ENCODE assay signal across 9 cellular contexts in genomic region chrX:151713859-151714258, GRCh38. TPM values are rescaled to one million over a fixed set of nuclear protein-coding genes. Genes with fewer than 3 reads are reported as not detected.
A peak's percentile ranks its signal among the peaks of the same experiment; 100 is the strongest.
DNase-seq lines count a peak whose midpoint lies in the region; ATAC-seq, FAIRE-seq and TF ChIP-seq lines count a peak whose summit lies in the region.
"Had no signal": no experiment of that assay in that cellular context is flagged by ENCODE, and none has a peak within 500 bp of the region (broad histone marks: within the 10 kb centered on the region; RNA-seq: fewer than 3 reads in every experiment).

No MANE protein-coding gene starts in this region.

- H3K27me3 Mint-ChIP-seq in endothelial cell (ENCODE audit: unreplicated experiment), result no peaks in the 10 kb centered on the region
- peaks cover 0 to 14% of the 10 kb centered on the region in 2 donors for H3K27me3 Mint-ChIP-seq in effector memory CD8-positive, alpha-beta T cell

- peak; percentile 40 for TF ChIP-seq CTCF in AG09319 (IDR thresholded peaks at IDR 0.05; ENCODE audit: low read depth, low read length)
- peak; percentile 73 for TF ChIP-seq CTCF in GM12875 (IDR thresholded peaks at IDR 0.05; ENCODE audit: borderline replicate concordance, insufficient read depth, low read depth, low read length)
- TF ChIP-seq CTCF in endothelial cell (IDR thresholded peaks at IDR 0.05; ENCODE audit: unreplicated experiment), result peak; percentile 56
- TF ChIP-seq CTCF in thyroid gland (IDR thresholded peaks at IDR 0.05), result peak in 1 of 6 experiments; percentile 31

- WGBS in thyroid gland, 2 donors, result 91 to 96% methylated on average over 2 to 3 of the region's 4 CpGs

- H3K27me3 ChIP-seq in thyroid gland, result no peaks in the 10 kb centered on the region

- DNase-seq in AG09319 (ENCODE audit: extremely low read depth, low read depth) (no peak), NCI-H1105 treated with DMSO at 0.1 percent for 48 hours (lab: John Stamatoyannopoulos, UW) (peak; percentile 44), endothelial cell (ENCODE audit: low spot score) (peak; percentile 54), urothelium cell line (ENCODE audit: low spot score) (peak; percentile 59), SKM-1 (lab: John Stamatoyannopoulos, UW; ENCODE audit: unreplicated experiment) (no peak), thyroid gland (no peak)
- no peak for DNase-seq in effector memory CD8-positive, alpha-beta T cell

- intact Hi-C loops in thyroid gland (cut with DNase I), result no loop called here

- no peaks in the 10 kb centered on the region for H3K9me3 ChIP-seq in thyroid gland

- no peak for TF ChIP-seq POLR2A in thyroid gland (IDR thresholded peaks at IDR 0.05)

- no peak for ATAC-seq in effector memory CD8-positive, alpha-beta T cell (replicated peaks)

- no peak overlapping the region for H3K27ac ChIP-seq in thyroid gland
- H3K27ac ChIP-seq: epithelial cell of prostate had no signal

- H3K4me3 Mint-ChIP-seq in endothelial cell (ENCODE audit: unreplicated experiment), result no peak overlapping the region
- no peak overlapping the region for H3K4me3 Mint-ChIP-seq in effector memory CD8-positive, alpha-beta T cell

- no peaks in the 10 kb centered on the region for H3K4me1 ChIP-seq in thyroid gland

- H3K4me3 ChIP-seq in GM12875 (ENCODE audit: low read depth, low read length) (no peak overlapping the region), thyroid gland (replicated peaks in 1 of 3) (no peak overlapping the region)

- no peak overlapping the region for H3K27ac Mint-ChIP-seq in endothelial cell (ENCODE audit: unreplicated experiment)
- H3K27ac Mint-ChIP-seq in effector memory CD8-positive, alpha-beta T cell, result no peak overlapping the region

- no peak for FAIRE-seq in urothelium cell line (lab: Jason Lieb, UNC)

- no peaks in the 10 kb centered on the region for H3K36me3 Mint-ChIP-seq in endothelial cell (ENCODE audit: low read depth, unreplicated experiment)
- no peaks in the 10 kb centered on the region for H3K36me3 Mint-ChIP-seq in effector memory CD8-positive, alpha-beta T cell (ENCODE audit: insufficient read depth)

- H3K36me3 ChIP-seq in thyroid gland, result no peaks in the 10 kb centered on the region

- H3K4me1 Mint-ChIP-seq in endothelial cell (ENCODE audit: unreplicated experiment), result peaks cover 7% of the 10 kb centered on the region
- H3K4me1 Mint-ChIP-seq in effector memory CD8-positive, alpha-beta T cell (ENCODE audit: low read depth in 2 of 2), result no peaks in the 10 kb centered on the region

- H3K9me3 Mint-ChIP-seq in endothelial cell (ENCODE audit: unreplicated experiment), result no peaks in the 10 kb centered on the region
- no peaks in the 10 kb centered on the region for H3K9me3 Mint-ChIP-seq in effector memory CD8-positive, alpha-beta T cell

RNA-seq across cellular contexts. Expression of gene FATE1, which starts 2.0 kb away (rescaled TPM):
- total RNA-seq in endothelial cell (ENCODE audit: unreplicated experiment) (not detected), thyroid gland (1 to 10 TPM in 2 of 4 donors, not detected in 2; 1.7 to 4.7 TPM)

RNA-seq across cellular contexts. Expression of gene PRRG3, which starts 18.6 kb away (rescaled TPM):
- 3.7 TPM for total RNA-seq in endothelial cell (ENCODE audit: unreplicated experiment)
- total RNA-seq in thyroid gland, result 1 to 10 TPM in 2 of 4 donors, under 1 TPM in 1, not detected in 1; under 0.01 to 3.9 (median 2.1) TPM

RNA-seq across cellular contexts. Expression of gene CNGA2, which starts 20.7 kb away (rescaled TPM):
- total RNA-seq in endothelial cell (ENCODE audit: unreplicated experiment) (not detected), thyroid gland (not detected)

Comparison
In these comparisons a context has a peak if more than half of its experiments do, and no peak if none do; other contexts are left out.
1. DNase-seq: peak in NCI-H1105 treated with DMSO at 0.1 percent for 48 hours (single experiment), endothelial cell (single experiment) and urothelium cell line (single experiment); none in AG09319 (single experiment), SKM-1 (single experiment), effector memory CD8-positive, alpha-beta T cell (0 of 3) and thyroid gland (0 of 2).